In genomic region chr15:93974804-93975481, GRCh38 we compare ENCODE assay signal across 9 cellular contexts.
DNase-seq lines count a peak whose midpoint lies in the region; ATAC-seq and TF ChIP-seq lines count a peak whose summit lies in the region.
"Had no signal": no experiment of that assay in that cellular context is flagged by ENCODE, and none has a peak within 500 bp of the region (broad histone marks: within the 10 kb centered on the region; RNA-seq: fewer than 3 reads in every experiment).

No MANE protein-coding gene starts in this region.

- peak; percentile 55 for TF ChIP-seq CTCF in fibroblast of villous mesenchyme (IDR thresholded peaks at IDR 0.05; ENCODE audit: insufficient read depth, low read depth, low read length)

- peak; percentile 19 for DNase-seq in NCI-H1105 treated with DMSO at 0.1 percent for 48 hours (lab: John Stamatoyannopoulos, UW)
- no peak for DNase-seq in NCI-H1105 (lab: John Stamatoyannopoulos, UW)
- DNase-seq in NCI-H82 treated with DMSO at 0.1 percent for 48 hours (lab: John Stamatoyannopoulos, UW; ENCODE audit: unreplicated experiment), result peak; percentile 6
- peak; percentile 34 for DNase-seq in fibroblast of villous mesenchyme (ENCODE audit: low read depth)
- peak; percentile 9 for DNase-seq in smooth muscle cell of the brain vasculature (ENCODE audit: low read depth, low spot score)
- DNase-seq in activated CD4-positive, alpha-beta T cell treated with anti-CD3 and anti-CD28 coated beads, Interleukin-2, amount 50 U/mL, for 4 hours, result no peak
- DNase-seq in activated CD8-positive, alpha-beta memory T cell treated with anti-CD3 and anti-CD28 coated beads for 24 hours, result no peak

- H3K4me3 ChIP-seq in fibroblast of villous mesenchyme (ENCODE audit: low read depth, low read length), result no peak overlapping the region
- H3K4me3 ChIP-seq: BLaER1 treated with 17β-estradiol and CSF1 and Interleukin-3, amounts not matched to agents 10 nM and 100 nM had no signal

- no peak for ATAC-seq in HG03469 (IDR thresholded peaks at IDR 0.05; ENCODE audit: unreplicated experiment)

Comparison
In these comparisons a context has a peak if more than half of its experiments do, and no peak if none do; other contexts are left out.
1. DNase-seq: peak in NCI-H1105 treated with DMSO at 0.1 percent for 48 hours (single experiment), NCI-H82 treated with DMSO at 0.1 percent for 48 hours (single experiment), fibroblast of villous mesenchyme (single experiment) and smooth muscle cell of the brain vasculature (single experiment); none in NCI-H1105 (single experiment), activated CD4-positive, alpha-beta T cell treated with anti-CD3 and anti-CD28 coated beads, Interleukin-2, amount 50 U/mL, for 4 hours (0 of 2) and activated CD8-positive, alpha-beta memory T cell treated with anti-CD3 and anti-CD28 coated beads for 24 hours (single experiment).